1 cellular context compared by ENCODE assay signal in genomic region chr17:54754560-54754959, GRCh38.
TF ChIP-seq lines count a peak whose summit lies in the region.

No MANE protein-coding gene starts in this region.

TF ChIP-seq in HCT116, 20 proteins besides CTCF, POLR2A, EP300 and RAD21:
- no peak for TF ChIP-seq ELF1 (IDR thresholded peaks at IDR 0.05; ENCODE audit: borderline replicate concordance, low read depth)
- TF ChIP-seq EZH2 (IDR thresholded peaks at IDR 0.05), result no peak
